ENCODE assay signal across 8 cellular contexts in genomic region chr2:217988014-217988839, GRCh38. TPM values are rescaled to one million over a fixed set of nuclear protein-coding genes. Genes with fewer than 3 reads are reported as not detected.
A peak's percentile ranks its signal among the peaks of the same experiment; 100 is the strongest.
DNase-seq lines count a peak whose midpoint lies in the region; ATAC-seq and TF ChIP-seq lines count a peak whose summit lies in the region.

No MANE protein-coding gene starts in this region.

- H3K27ac ChIP-seq in ascending aorta (peak overlapping the region; percentile 57 to 68), hepatocyte (peak overlapping the region; percentile 76), rectal smooth muscle tissue (ENCODE audit: low read depth, low read length) (peak overlapping the region; percentile 63)

- H3K4me1 ChIP-seq in ascending aorta (peaks cover 8 to 20% of the 10 kb centered on the region in 2 donors), hepatocyte (ENCODE audit: insufficient read depth) (peaks cover 4% of the 10 kb centered on the region), rectal smooth muscle tissue (ENCODE audit: control insufficient read depth, insufficient read depth, low read length) (peaks cover 8% of the 10 kb centered on the region)

- peaks cover 2% of the 10 kb centered on the region for H4K20me1 ChIP-seq in hepatocyte (ENCODE audit: insufficient read depth, poor library complexity, severe bottlenecking)

- intact Hi-C loops in ascending aorta (cut with DNase I) = loop anchor here (1.0 to 2.0 kb wide), 3 partner anchors 44 to 203 kb away; no protein-coding TSS in a partner anchor

- DNase-seq in NCI-H2081 (lab: John Stamatoyannopoulos, UW) (peak; percentile 37 to 58), NCI-H2081 treated with DMSO at 0.1 percent for 48 hours (lab: John Stamatoyannopoulos, UW) (no peak), LHCN-M2 (ENCODE audit: low read depth) (peak; percentile 63), SW480 (ENCODE audit: low spot score) (peak; percentile 36), ascending aorta (ENCODE audit: low spot score in 2 of 2) (peak in 1 of 2 donors; percentile 93), hepatocyte (ENCODE audit: low spot score) (peak; percentile 89)

- H2AFZ ChIP-seq in hepatocyte = no peak overlapping the region

- no peaks in the 10 kb centered on the region for H3K9me2 ChIP-seq in hepatocyte (replicated peaks; ENCODE audit: insufficient read depth)

- H3K4me3 ChIP-seq in ascending aorta (peak overlapping the region; percentile 19 to 47), hepatocyte (no peak overlapping the region), rectal smooth muscle tissue (ENCODE audit: low read length) (no peak overlapping the region)

- ATAC-seq in HG02938 (IDR thresholded peaks at IDR 0.05; ENCODE audit: unreplicated experiment) = no peak

- peaks cover 23 to 26% of the 10 kb centered on the region in 2 donors for H3K36me3 ChIP-seq in ascending aorta
- H3K36me3 ChIP-seq in hepatocyte (replicated peaks; ENCODE audit: insufficient read depth, low read depth) = no peaks in the 10 kb centered on the region
- H3K36me3 ChIP-seq in rectal smooth muscle tissue (ENCODE audit: control insufficient read depth, insufficient read depth, low read length) = no peaks in the 10 kb centered on the region

- H3K27me3 ChIP-seq in ascending aorta = no peaks in the 10 kb centered on the region
- H3K27me3 ChIP-seq in hepatocyte = no peaks in the 10 kb centered on the region
- H3K27me3 ChIP-seq in rectal smooth muscle tissue (ENCODE audit: control insufficient read depth, insufficient read depth, low read length) = no peaks in the 10 kb centered on the region

- H3K9me3 ChIP-seq in ascending aorta (no peaks in the 10 kb centered on the region), hepatocyte (ENCODE audit: low read depth) (no peaks in the 10 kb centered on the region)

- WGBS in hepatocyte (ENCODE audit: low lambda C conversion rate, missing lambda C conversion rate) = 14% methylated on average over 13 of the region's 13 CpGs

- no peak overlapping the region for H3K9ac ChIP-seq in rectal smooth muscle tissue (ENCODE audit: low read length)

- H3K4me2 ChIP-seq in hepatocyte = peak overlapping the region; percentile 67

- TF ChIP-seq CTCF in ascending aorta (IDR thresholded peaks at IDR 0.05) (peak; percentile 91 to 97 (median 95)), hepatocyte (IDR thresholded peaks at IDR 0.05; ENCODE audit: poor library complexity) (peak; percentile 90)

- H3K79me2 ChIP-seq in hepatocyte = no peaks in the 10 kb centered on the region

RNA-seq across cellular contexts. Expression of gene TNS1, which starts 14.6 kb away (rescaled TPM):
- total RNA-seq in LHCN-M2 (2014; rRNA removed) (47.8 and 53.4 TPM in 2 replicates), ascending aorta (1,334 TPM), hepatocyte (22.9 and 27.6 TPM in 2 replicates)
- polyA plus RNA-seq in LHCN-M2 (2012) = 44.0 TPM
- 16.2 TPM in 2 replicates for polyA plus RNA-seq in hepatocyte

Comparison
In these comparisons a context has a peak if more than half of its experiments do, and no peak if none do; other contexts are left out.
1. H3K4me3 ChIP-seq: peak in ascending aorta (2 of 2); none in hepatocyte (single experiment) and rectal smooth muscle tissue (single experiment).
2. RNA of gene TNS1, which starts 14.6 kb away (total RNA-seq): 1,334 TPM in ascending aorta (single experiment); 47.8 to 53.4 TPM in LHCN-M2 and 22.9 to 27.6 TPM in hepatocyte; every median in the first group is over 10 times any median in the second.
3. Peak in every context shown above with its lines, with median percentiles within 50 percentile points of each other: H3K27ac ChIP-seq.